1 cellular context compared by ENCODE assay signal in the genomic region with DNA sequence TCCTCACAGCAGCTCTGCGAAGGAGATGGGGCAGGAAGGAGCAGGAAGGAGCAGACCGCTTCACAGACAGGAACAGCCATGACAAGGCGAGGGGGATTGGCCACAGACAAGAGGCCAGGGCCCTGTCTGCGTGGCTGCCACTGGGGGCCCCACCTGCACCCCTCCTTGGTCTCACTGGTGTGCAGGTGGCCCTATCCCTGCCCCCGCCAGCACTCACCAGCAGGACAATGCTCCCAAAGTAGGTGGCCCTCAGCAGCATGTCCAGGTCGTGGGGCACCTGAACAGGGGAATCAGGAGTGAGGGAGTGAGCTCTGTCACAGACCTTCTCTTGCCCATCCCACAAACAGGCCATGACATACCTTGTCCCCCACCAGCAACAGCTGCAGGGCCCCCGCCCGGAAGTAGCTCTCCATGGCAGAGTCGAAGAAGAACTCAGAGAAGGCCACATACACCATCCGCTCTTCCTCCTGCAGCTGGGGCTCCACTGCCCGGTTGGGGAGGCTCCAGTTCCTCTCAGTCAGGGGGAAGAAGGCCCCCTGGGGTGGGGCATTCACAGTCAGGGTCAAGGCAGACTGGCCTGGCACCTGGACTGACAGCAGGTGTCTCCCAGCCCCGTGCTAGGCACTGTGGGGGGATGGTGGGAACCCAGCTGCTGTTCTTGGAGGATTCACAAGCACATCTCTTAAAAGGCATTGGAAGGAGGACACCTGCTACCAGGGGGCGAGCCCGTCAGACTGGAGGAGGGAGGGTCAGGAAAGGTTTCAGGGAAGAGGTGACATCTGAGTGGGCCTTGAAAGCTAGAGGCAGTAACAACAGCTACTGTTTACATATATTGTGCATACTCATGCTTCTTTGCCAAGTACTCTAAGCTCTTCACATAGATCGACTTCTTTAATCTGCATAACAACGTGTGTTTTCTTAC.
TF ChIP-seq lines count a peak whose summit lies in the region.

No MANE protein-coding gene starts in this region.

TF ChIP-seq in HepG2, 621 proteins besides CTCF, POLR2A, EP300 and RAD21 (continued from another document):
- TF ChIP-seq ZNF768 (CRISPR knock-in tag; IDR thresholded peaks at IDR 0.05): peak; percentile 14; the same call in 1 of the 2 replicates
- TF ChIP-seq, protein P1, sequence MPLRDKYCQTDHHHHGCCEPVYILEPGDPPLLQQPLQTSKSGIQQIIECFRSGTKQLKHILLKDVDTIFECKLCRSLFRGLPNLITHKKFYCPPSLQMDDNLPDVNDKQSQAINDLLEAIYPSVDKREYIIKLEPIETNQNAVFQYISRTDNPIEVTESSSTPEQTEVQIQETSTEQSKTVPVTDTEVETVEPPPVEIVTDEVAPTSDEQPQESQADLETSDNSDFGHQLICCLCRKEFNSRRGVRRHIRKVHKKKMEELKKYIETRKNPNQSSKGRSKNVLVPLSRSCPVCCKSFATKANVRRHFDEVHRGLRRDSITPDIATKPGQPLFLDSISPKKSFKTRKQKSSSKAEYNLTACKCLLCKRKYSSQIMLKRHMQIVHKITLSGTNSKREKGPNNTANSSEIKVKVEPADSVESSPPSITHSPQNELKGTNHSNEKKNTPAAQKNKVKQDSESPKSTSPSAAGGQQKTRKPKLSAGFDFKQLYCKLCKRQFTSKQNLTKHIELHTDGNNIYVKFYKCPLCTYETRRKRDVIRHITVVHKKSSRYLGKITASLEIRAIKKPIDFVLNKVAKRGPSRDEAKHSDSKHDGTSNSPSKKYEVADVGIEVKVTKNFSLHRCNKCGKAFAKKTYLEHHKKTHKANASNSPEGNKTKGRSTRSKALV (CRISPR knock-in tag; IDR thresholded peaks at IDR 0.05): no peak
TF ChIP-seq in HepG2: peak in this region for 46.
